In the genomic region with DNA sequence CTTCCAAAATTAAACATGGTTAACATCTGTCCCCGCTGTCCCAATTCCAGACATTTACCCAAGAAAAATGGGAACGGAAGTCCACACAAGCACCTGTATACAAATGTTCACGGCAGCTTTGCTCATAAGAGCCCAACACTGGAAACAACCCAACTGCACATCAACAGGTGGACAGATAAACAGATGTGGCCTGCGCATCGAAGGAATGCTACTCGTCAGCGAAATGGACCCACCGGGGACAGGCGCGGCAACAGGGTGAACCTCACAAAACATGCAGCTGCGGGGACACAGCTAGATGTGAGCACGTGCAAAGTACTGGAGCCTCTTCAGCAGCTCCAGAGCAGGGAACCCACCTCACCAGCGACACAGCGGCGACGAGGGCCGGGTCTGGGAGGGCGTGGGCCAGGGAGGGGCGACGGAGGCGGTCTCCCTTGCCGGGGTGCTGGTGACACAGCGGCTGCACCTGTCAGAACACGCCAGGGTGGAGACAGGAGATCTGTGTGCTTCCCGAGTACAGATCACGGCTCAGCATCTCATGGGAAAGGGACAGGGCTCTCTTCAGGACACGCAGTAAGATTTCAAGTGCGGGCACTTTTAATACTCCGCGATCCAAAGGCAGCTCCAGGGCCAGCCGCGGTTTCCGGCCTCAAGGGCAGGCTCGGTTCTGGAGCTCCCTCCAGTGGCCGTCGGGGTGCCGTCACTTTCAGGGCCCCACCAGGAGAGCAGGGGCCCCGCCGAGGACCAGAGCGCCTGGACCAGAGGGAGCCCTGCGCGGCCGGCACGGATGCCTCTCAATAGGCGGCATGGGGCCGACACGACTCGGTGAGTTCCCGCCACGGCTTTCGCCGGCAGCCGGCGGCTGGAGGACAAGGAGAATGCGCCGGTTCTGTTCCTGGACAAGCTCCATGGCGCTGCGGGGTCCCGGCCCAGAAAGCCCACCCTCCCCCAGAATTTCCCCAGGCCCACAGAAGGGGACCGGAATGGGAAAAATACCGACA, we compare ENCODE assay signal across 8 cellular contexts. TPM values are rescaled to one million over a fixed set of nuclear protein-coding genes. Genes with fewer than 3 reads are reported as not detected.
A peak's percentile ranks its signal among the peaks of the same experiment; 100 is the strongest.
DNase-seq lines count a peak whose midpoint lies in the region; ATAC-seq and TF ChIP-seq lines count a peak whose summit lies in the region.

No MANE protein-coding gene starts in this region.

- DNase-seq in GM12864 (ENCODE audit: low read depth), result no peak
- DNase-seq in NCI-H460 (ENCODE audit: extremely low read depth, low read depth), result peak; percentile 72
- DNase-seq in activated CD4-positive, alpha-beta memory T cell treated with anti-CD3 and anti-CD28 coated beads for 36 hours, result peak; percentile 89
- peak; percentile 77 to 90 (median 85) for DNase-seq in dorsolateral prefrontal cortex
- DNase-seq in medulla oblongata (ENCODE audit: extremely low spot score), result peak; percentile 83
- peak; percentile 57 for DNase-seq in stimulated activated CD8-positive, alpha-beta memory T cell treated with anti-CD3 and anti-CD28 coated beads, Interleukin-12 subunit alpha, Interleukin-12 subunit beta, amount 100 ng/mL, for 4 hours (ENCODE audit: low read depth)

- no peak overlapping the region for H3K27ac Mint-ChIP-seq in activated CD4-positive, alpha-beta memory T cell treated with anti-CD3 and anti-CD28 coated beads for 36 hours

- H3K27ac ChIP-seq in dorsolateral prefrontal cortex, result peak overlapping the region in 4 of 59 donors; percentile 52 to 73 (median 68)

- no peaks in the 10 kb centered on the region for H3K27me3 ChIP-seq in dorsolateral prefrontal cortex

- POLR2A ChIA-PET in activated CD4-positive, alpha-beta memory T cell treated with anti-CD3 and anti-CD28 coated beads for 36 hours (lab: Charles Lee), result interaction anchor here (1.4 to 1.8 kb wide), 2 partner anchors 21 to 72 kb away, joined by 4 to 8 read pairs; partner anchors contain the start of gene GPR146

- intact Hi-C loops in activated CD4-positive, alpha-beta memory T cell treated with anti-CD3 and anti-CD28 coated beads for 36 hours (cut with micrococcal nuclease), result loop anchor here (1.0 kb wide), 1 partner anchor 72 kb away; no protein-coding TSS in a partner anchor
- intact Hi-C loops in dorsolateral prefrontal cortex (cut with DNase I), result loop anchor here (1.0 to 2.0 kb wide), 3 partner anchors 41 to 73 kb away; no protein-coding TSS in a partner anchor

- H3K36me3 Mint-ChIP-seq in activated CD4-positive, alpha-beta memory T cell treated with anti-CD3 and anti-CD28 coated beads for 36 hours, result no peaks in the 10 kb centered on the region

- no peaks in the 10 kb centered on the region for H3K27me3 Mint-ChIP-seq in activated CD4-positive, alpha-beta memory T cell treated with anti-CD3 and anti-CD28 coated beads for 36 hours

- ATAC-seq in HG02885 (IDR thresholded peaks at IDR 0.05; ENCODE audit: poor library complexity, unreplicated experiment) (peak; percentile 58), GM18519 (IDR thresholded peaks at IDR 0.05; ENCODE audit: low FRiP score, unreplicated experiment) (no peak)

- no peak overlapping the region for H3K4me3 Mint-ChIP-seq in activated CD4-positive, alpha-beta memory T cell treated with anti-CD3 and anti-CD28 coated beads for 36 hours

- CTCF ChIA-PET in activated CD4-positive, alpha-beta memory T cell treated with anti-CD3 and anti-CD28 coated beads for 36 hours (lab: Charles Lee), result interaction anchor here (0.6 to 6.5 kb wide), 37 partner anchors 10 to 801 kb away, joined by 3 to 300 read pairs (median 5); partner anchors contain the start of genes COX19 and GPR146

- TF ChIP-seq CTCF in GM12864 (IDR thresholded peaks at IDR 0.05; ENCODE audit: low read depth, low read length, missing control alignments), result peak; percentile 87
- peak; percentile 48 to 98 (median 94) for TF ChIP-seq CTCF in dorsolateral prefrontal cortex (IDR thresholded peaks at IDR 0.05 in 54 of 56, conservative IDR thresholded peaks at IDR 0.05 in 2 of 56; ENCODE audit: low read depth in 1 of 56, partially characterized antibody in 56 of 56)

- no peaks in the 10 kb centered on the region for H3K9me3 Mint-ChIP-seq in activated CD4-positive, alpha-beta memory T cell treated with anti-CD3 and anti-CD28 coated beads for 36 hours

- H3K4me3 ChIP-seq in GM12864 (ENCODE audit: low read depth, low read length), result no peak overlapping the region
- peak overlapping the region in 54 of 59 donors; percentile 6 to 64 (median 42) for H3K4me3 ChIP-seq in dorsolateral prefrontal cortex

- H3K4me1 Mint-ChIP-seq in activated CD4-positive, alpha-beta memory T cell treated with anti-CD3 and anti-CD28 coated beads for 36 hours (ENCODE audit: low read depth), result peaks cover 5% of the 10 kb centered on the region

RNA-seq across cellular contexts. Expression of gene GPR146, which starts 21.2 kb away (rescaled TPM):
- total RNA-seq in NCI-H460 (2014; rRNA removed; shearing (Covaris generic)), result 0.72 and 1.2 TPM in 2 replicates
- 0.13 TPM in 1 of 2 replicates, not detected in the other for polyA plus RNA-seq in NCI-H460 (2014; cell fraction: nucleus; rRNA removed)
- total RNA-seq in activated CD4-positive, alpha-beta memory T cell treated with anti-CD3 and anti-CD28 coated beads for 36 hours, result 1 to 10 TPM; 1.6 to 2.1 TPM
- 10 to 100 TPM in 110 of 120 experiments, 1 to 10 TPM in 10; 7.2 to 46.2 (median 18.2) TPM for total RNA-seq in dorsolateral prefrontal cortex

RNA-seq across cellular contexts. Expression of gene GPER1, which starts 22.4 kb away (rescaled TPM):
- 1.9 and 2.3 TPM in 2 replicates for total RNA-seq in NCI-H460 (2014; rRNA removed; shearing (Covaris generic))
- 0.24 and 1.2 TPM in 2 replicates for polyA plus RNA-seq in NCI-H460 (2014; cell fraction: nucleus; rRNA removed)
- under 1 TPM; 0.12 to 0.22 TPM for total RNA-seq in activated CD4-positive, alpha-beta memory T cell treated with anti-CD3 and anti-CD28 coated beads for 36 hours
- 10 to 100 TPM in 51 of 120 experiments, 1 to 10 TPM in 69; 2.4 to 37.0 (median 9.3) TPM for total RNA-seq in dorsolateral prefrontal cortex
